ENCODE assay signal across 25 cellular contexts in genomic region chr14:64811676-64812075, GRCh38.
DNase-seq lines count a peak whose midpoint lies in the region; ATAC-seq, FAIRE-seq and TF ChIP-seq lines count a peak whose summit lies in the region.
"Had no signal": no experiment of that assay in that cellular context is flagged by ENCODE, and none has a peak within 500 bp of the region (broad histone marks: within the 10 kb centered on the region; RNA-seq: fewer than 3 reads in every experiment).

No MANE protein-coding gene starts in this region.

- H3K27me3 Mint-ChIP-seq in astrocyte (ENCODE audit: low read depth, unreplicated experiment), result peaks cover 12% of the 10 kb centered on the region

- H3K9ac ChIP-seq in astrocyte (ENCODE audit: low read length), result no peak overlapping the region

- POLR2A ChIA-PET in A549 (lab: Yijun Ruan, JAX), result no interaction called here

- H3K27ac ChIP-seq in A549, result peak overlapping the region in 1 of 2 experiments; percentile 44; a peak in 2 of 6 replicates
- H3K27ac ChIP-seq in astrocyte (ENCODE audit: low read depth, low read length), result no peak overlapping the region
- no peak overlapping the region for H3K27ac ChIP-seq in heart left ventricle
- H3K27ac ChIP-seq: foreskin keratinocyte had no signal

- H3K36me3 ChIP-seq in astrocyte (ENCODE audit: insufficient read depth, low read length) (no peaks in the 10 kb centered on the region), heart left ventricle (peaks cover 0 to 3% (median 0%) of the 10 kb centered on the region in 9 donors)
- H3K36me3 ChIP-seq: BE2C had no signal

- no peak for ATAC-seq in A549
- ATAC-seq in left lobe of liver, result peak; percentile 56
- ATAC-seq in HG02642 (IDR thresholded peaks at IDR 0.05; ENCODE audit: poor library complexity, unreplicated experiment), result no peak
- ATAC-seq in heart left ventricle, result no peak
- ATAC-seq: Right ventricle myocardium inferior had no signal

- H3K9me3 ChIP-seq in A549 (no peaks in the 10 kb centered on the region), astrocyte (ENCODE audit: insufficient read depth, low read depth, low read length) (no peaks in the 10 kb centered on the region), heart left ventricle (no peaks in the 10 kb centered on the region)
- H3K9me3 ChIP-seq: BE2C had no signal

- TF ChIP-seq RAD21 in A549 (conservative IDR thresholded peaks at IDR 0.05 in 1 of 2, IDR thresholded peaks at IDR 0.05 in 1 of 2), result no peak

- no peaks in the 10 kb centered on the region for H3K79me2 ChIP-seq in astrocyte (ENCODE audit: insufficient read depth, low read length)

- no peaks in the 10 kb centered on the region for H4K20me1 ChIP-seq in astrocyte (ENCODE audit: insufficient read depth, low read length)

- TF ChIP-seq CTCF in A549 (IDR thresholded peaks at IDR 0.05) (no peak), LNCaP clone FGC (IDR thresholded peaks at IDR 0.05; ENCODE audit: control insufficient read depth, extremely low read depth, insufficient read depth) (no peak), astrocyte (IDR thresholded peaks at IDR 0.05; ENCODE audit: insufficient read depth, low read depth, low read length) (no peak), heart left ventricle (IDR thresholded peaks at IDR 0.05) (no peak)

- no peak for TF ChIP-seq EP300 in A549 (IDR thresholded peaks at IDR 0.05)

- H3K4me3 ChIP-seq in A549 (no peak overlapping the region), LNCaP clone FGC (ENCODE audit: low read depth, low read length) (no peak overlapping the region), astrocyte (ENCODE audit: insufficient read depth, low read depth, low read length) (no peak overlapping the region), heart left ventricle (no peak overlapping the region)
- H3K4me3 ChIP-seq: GM12878 had no signal

- H3K27ac Mint-ChIP-seq in astrocyte (ENCODE audit: unreplicated experiment), result no peak overlapping the region
- H3K27ac Mint-ChIP-seq: activated CD4-positive, alpha-beta T cell treated with anti-CD3 and anti-CD28 coated beads for 36 hours; activated CD8-positive, alpha-beta T cell treated with anti-CD3 and anti-CD28 coated beads for 36 hours; activated naive CD4-positive, alpha-beta T cell treated with anti-CD3 and anti-CD28 coated beads, Interleukin-2, amount 10 ng/mL, durations not matched to agents 7 days and 5 days; CD8-positive, alpha-beta T cell; H9; nephron; stimulated activated effector memory CD8-positive, alpha-beta T cell treated with anti-CD3 and anti-CD28 coated beads, Interleukin-12 subunit alpha, Interleukin-12 subunit beta, amount 100 ng/mL, for 72 hours had no signal

- WGBS in A549 (ENCODE audit: missing lambda C conversion rate), result 58% methylated on average over 1 of the region's 1 CpG
- 32 to 55% (median 50%) methylated on average over 1 of the region's 1 CpG for WGBS in heart left ventricle, 4 donors

- H3K27me3 ChIP-seq in astrocyte (ENCODE audit: insufficient read depth, low read length), result peaks cover 3% of the 10 kb centered on the region
- no peaks in the 10 kb centered on the region for H3K27me3 ChIP-seq in heart left ventricle
- H3K27me3 ChIP-seq: BE2C, foreskin keratinocyte had no signal

- no peak for TF ChIP-seq POLR2A in A549 (IDR thresholded peaks at IDR 0.05; ENCODE audit: low read length)
- no peak for TF ChIP-seq POLR2A in heart left ventricle (IDR thresholded peaks at IDR 0.05)

- CTCF ChIA-PET in A549 (lab: Yijun Ruan, JAX), result interaction anchor here (0.8 to 4.9 kb wide), 4 partner anchors 11 to 80 kb away, joined by 3 to 49 read pairs (median 26); no protein-coding TSS in a partner anchor

- peaks cover 8% of the 10 kb centered on the region for H3K4me1 Mint-ChIP-seq in astrocyte (ENCODE audit: low read depth, unreplicated experiment)
- H3K4me1 Mint-ChIP-seq: activated naive CD4-positive, alpha-beta T cell treated with anti-CD3 and anti-CD28 coated beads, Interleukin-2, amount 10 ng/mL, durations not matched to agents 7 days and 5 days; stimulated activated effector memory CD8-positive, alpha-beta T cell treated with anti-CD3 and anti-CD28 coated beads, Interleukin-12 subunit alpha, Interleukin-12 subunit beta, amount 100 ng/mL, for 72 hours had no signal

- H3K36me3 Mint-ChIP-seq in astrocyte (ENCODE audit: low read depth, unreplicated experiment), result no peaks in the 10 kb centered on the region
- H3K36me3 Mint-ChIP-seq: activated naive CD4-positive, alpha-beta T cell treated with anti-CD3 and anti-CD28 coated beads, Interleukin-2, amount 10 ng/mL, durations not matched to agents 7 days and 5 days; CD8-positive, alpha-beta T cell; stimulated activated effector memory CD8-positive, alpha-beta T cell treated with anti-CD3 and anti-CD28 coated beads, Interleukin-12 subunit alpha, Interleukin-12 subunit beta, amount 100 ng/mL, for 72 hours had no signal

- H2AFZ ChIP-seq in astrocyte (ENCODE audit: low read depth, low read length), result no peak overlapping the region

- no peaks in the 10 kb centered on the region for H3K9me3 Mint-ChIP-seq in astrocyte (ENCODE audit: unreplicated experiment)
- H3K9me3 Mint-ChIP-seq: activated CD8-positive, alpha-beta T cell treated with anti-CD3 and anti-CD28 coated beads for 36 hours; activated naive CD4-positive, alpha-beta T cell treated with anti-CD3 and anti-CD28 coated beads, Interleukin-2, amount 10 ng/mL, durations not matched to agents 7 days and 5 days; activated T-helper 17 cell treated with anti-CD3 and anti-CD28 coated beads, Interleukin-2, amount 50 U/mL, for 72 hours; CD8-positive, alpha-beta T cell; H9; nephron; stimulated activated effector memory CD8-positive, alpha-beta T cell treated with anti-CD3 and anti-CD28 coated beads, Interleukin-12 subunit alpha, Interleukin-12 subunit beta, amount 100 ng/mL, for 72 hours had no signal

- H3K4me2 ChIP-seq in A549, result peak overlapping the region; percentile 20; the same call in 1 of the 3 replicates
- H3K4me2 ChIP-seq in astrocyte (ENCODE audit: low read length), result no peak overlapping the region

- H3K4me1 ChIP-seq in A549 (peaks cover 26% of the 10 kb centered on the region), astrocyte (ENCODE audit: insufficient read depth, low read length) (peaks cover 11% of the 10 kb centered on the region), heart left ventricle (peaks cover 0 to 40% (median 9%) of the 10 kb centered on the region in 12 donors)
- H3K4me1 ChIP-seq: BE2C had no signal

- FAIRE-seq in A549 (lab: Jason Lieb, UNC) (no peak), astrocyte (lab: Jason Lieb, UNC) (no peak)
- FAIRE-seq: colon, GM12878 had no signal

- intact Hi-C loops in heart left ventricle (cut with DNase I), result no loop called here

- no peak for DNase-seq in A549 (ENCODE audit: low read depth in 1 of 2, low spot score in 1 of 2)
- DNase-seq in LNCaP clone FGC (ENCODE audit: low read depth), result peak; percentile 68
- peak; percentile 57 for DNase-seq in astrocyte (ENCODE audit: low read depth)
- DNase-seq in left lobe of liver (ENCODE audit: low spot score), result no peak
- no peak for DNase-seq in middle frontal gyrus (ENCODE audit: extremely low spot score, low spot score)
- DNase-seq in COR-L47 (lab: John Stamatoyannopoulos, UW), result no peak
- no peak for DNase-seq in heart left ventricle
- DNase-seq: activated CD4-positive, alpha-beta T cell treated with anti-CD3 and anti-CD28 coated beads for 36 hours; activated CD8-positive, alpha-beta T cell treated with anti-CD3 and anti-CD28 coated beads for 36 hours; activated naive CD4-positive, alpha-beta T cell treated with anti-CD3 and anti-CD28 coated beads, Interleukin-2, amount 10 ng/mL, durations not matched to agents 7 days and 5 days; amygdala; BE2C; CD8-positive, alpha-beta T cell; effector CD4-positive, alpha-beta T cell; IMR-90; NCI-H1694 had no signal

- H3K4me3 Mint-ChIP-seq in astrocyte (ENCODE audit: unreplicated experiment), result no peak overlapping the region
- H3K4me3 Mint-ChIP-seq: activated CD4-positive, alpha-beta T cell treated with anti-CD3 and anti-CD28 coated beads for 36 hours; activated CD8-positive, alpha-beta T cell treated with anti-CD3 and anti-CD28 coated beads for 36 hours; activated naive CD4-positive, alpha-beta T cell treated with anti-CD3 and anti-CD28 coated beads, Interleukin-2, amount 10 ng/mL, durations not matched to agents 7 days and 5 days; activated T-helper 17 cell treated with anti-CD3 and anti-CD28 coated beads, Interleukin-2, amount 50 U/mL, for 72 hours; CD8-positive, alpha-beta T cell; nephron; stimulated activated effector memory CD8-positive, alpha-beta T cell treated with anti-CD3 and anti-CD28 coated beads, Interleukin-12 subunit alpha, Interleukin-12 subunit beta, amount 100 ng/mL, for 72 hours had no signal

TF ChIP-seq in A549, 52 proteins besides CTCF, POLR2A, EP300 and RAD21:
- peak; percentile 46; the same call in 1 of the 2 replicates for TF ChIP-seq GATA3 (IDR thresholded peaks at IDR 0.05; ENCODE audit: borderline replicate concordance)
- no peak for TF ChIP-seq CEBPB (IDR thresholded peaks at IDR 0.05)

Comparison
In these comparisons a context has a peak if more than half of its experiments do, and no peak if none do; other contexts are left out.
1. DNase-seq: peak in LNCaP clone FGC (single experiment) and astrocyte (single experiment); none in A549 (0 of 2), left lobe of liver (single experiment), middle frontal gyrus (single experiment), COR-L47 (single experiment) and heart left ventricle (0 of 5).